In the genomic region with DNA sequence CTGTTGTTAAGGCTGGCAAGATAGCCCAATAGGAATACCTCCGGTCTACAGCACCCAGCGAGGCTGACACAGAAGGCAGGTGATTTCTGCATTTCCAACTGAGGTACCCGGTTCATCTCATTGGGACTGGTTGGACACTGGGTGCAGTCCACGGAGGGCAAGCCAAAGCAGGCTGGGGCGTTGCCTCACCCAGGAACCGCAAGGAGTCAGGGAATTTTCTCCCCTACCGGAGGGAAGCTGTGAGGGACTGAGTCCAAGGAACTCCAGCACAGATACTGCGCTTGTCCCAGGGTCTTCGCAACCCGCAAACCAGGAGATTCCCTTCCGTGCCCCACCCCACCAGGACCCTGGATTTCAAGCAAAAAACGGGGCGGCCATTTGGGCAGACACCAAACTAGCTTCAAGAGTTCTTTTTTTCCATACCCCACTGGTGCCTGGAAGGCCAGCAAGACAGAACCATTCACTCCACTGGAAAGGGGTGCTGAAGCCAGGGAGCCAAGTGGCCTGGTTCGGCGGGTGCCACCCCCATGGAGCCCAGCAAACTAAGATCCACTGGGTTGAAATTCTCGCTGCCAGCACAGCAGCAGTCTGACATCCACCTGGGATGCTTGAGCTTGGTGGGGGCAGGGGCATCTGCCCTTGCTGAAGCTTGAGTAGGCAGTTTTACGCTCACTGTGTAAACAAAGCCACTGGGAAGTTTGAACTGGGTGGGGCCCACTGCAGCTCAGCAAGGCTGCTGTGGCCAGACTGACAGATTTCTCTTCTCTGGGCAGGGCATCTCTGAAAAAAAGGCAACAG, we compare ENCODE assay signal across 19 cellular contexts.
A peak's percentile ranks its signal among the peaks of the same experiment; 100 is the strongest.
DNase-seq lines count a peak whose midpoint lies in the region; ATAC-seq and TF ChIP-seq lines count a peak whose summit lies in the region.
"Had no signal": no experiment of that assay in that cellular context is flagged by ENCODE, and none has a peak within 500 bp of the region (broad histone marks: within the 10 kb centered on the region; RNA-seq: fewer than 3 reads in every experiment).

No MANE protein-coding gene starts in this region.

- ATAC-seq in GM21717 (IDR thresholded peaks at IDR 0.05; ENCODE audit: unreplicated experiment), result no peak
- ATAC-seq: stimulated activated effector memory CD8-positive, alpha-beta T cell treated with anti-CD3 and anti-CD28 coated beads, Interleukin-12 subunit alpha, Interleukin-12 subunit beta, amount 100 ng/mL, for 72 hours had no signal

- no peak for TF ChIP-seq CTCF in endothelial cell (IDR thresholded peaks at IDR 0.05; ENCODE audit: unreplicated experiment)

- CTCF ChIA-PET in activated naive CD4-positive, alpha-beta T cell treated with anti-CD3 and anti-CD28 coated beads, Interleukin-2, amount 10 ng/mL, durations not matched to agents 7 days and 5 days (lab: Charles Lee), result no interaction called here

- peaks cover 3% of the 10 kb centered on the region for H3K27me3 Mint-ChIP-seq in endothelial cell (ENCODE audit: unreplicated experiment)
- no peaks in the 10 kb centered on the region for H3K27me3 Mint-ChIP-seq in activated naive CD4-positive, alpha-beta T cell treated with anti-CD3 and anti-CD28 coated beads, Interleukin-2, amount 10 ng/mL, durations not matched to agents 7 days and 5 days

- H3K9me3 Mint-ChIP-seq in endothelial cell (ENCODE audit: unreplicated experiment), result no peaks in the 10 kb centered on the region
- peaks cover 6% of the 10 kb centered on the region for H3K9me3 Mint-ChIP-seq in activated naive CD4-positive, alpha-beta T cell treated with anti-CD3 and anti-CD28 coated beads, Interleukin-2, amount 10 ng/mL, durations not matched to agents 7 days and 5 days

- H3K27ac Mint-ChIP-seq in endothelial cell (ENCODE audit: unreplicated experiment), result no peak overlapping the region
- H3K27ac Mint-ChIP-seq in activated naive CD4-positive, alpha-beta T cell treated with anti-CD3 and anti-CD28 coated beads, Interleukin-2, amount 10 ng/mL, durations not matched to agents 7 days and 5 days, result no peak overlapping the region
- H3K27ac Mint-ChIP-seq: CD14-positive monocyte; dendritic cell treated with granulocyte-macrophage colony-stimulating factor and Interleukin-4, amounts not matched to agents 40 ng/mL and 50 ng/mL, for 4 days; stimulated activated effector memory CD8-positive, alpha-beta T cell treated with anti-CD3 and anti-CD28 coated beads, Interleukin-12 subunit alpha, Interleukin-12 subunit beta, amount 100 ng/mL, for 72 hours had no signal

- peaks cover 15% of the 10 kb centered on the region for H3K4me1 Mint-ChIP-seq in endothelial cell (ENCODE audit: unreplicated experiment)
- H3K4me1 Mint-ChIP-seq in activated naive CD4-positive, alpha-beta T cell treated with anti-CD3 and anti-CD28 coated beads, Interleukin-2, amount 10 ng/mL, durations not matched to agents 7 days and 5 days, result no peaks in the 10 kb centered on the region
- H3K4me1 Mint-ChIP-seq: CD14-positive monocyte; stimulated activated effector memory CD8-positive, alpha-beta T cell treated with anti-CD3 and anti-CD28 coated beads, Interleukin-12 subunit alpha, Interleukin-12 subunit beta, amount 100 ng/mL, for 72 hours had no signal

- H3K4me3 Mint-ChIP-seq in endothelial cell (ENCODE audit: unreplicated experiment), result no peak overlapping the region
- no peak overlapping the region for H3K4me3 Mint-ChIP-seq in activated naive CD4-positive, alpha-beta T cell treated with anti-CD3 and anti-CD28 coated beads, Interleukin-2, amount 10 ng/mL, durations not matched to agents 7 days and 5 days
- H3K4me3 Mint-ChIP-seq: brain; CD14-positive monocyte; dendritic cell treated with granulocyte-macrophage colony-stimulating factor and Interleukin-4, amounts not matched to agents 40 ng/mL and 50 ng/mL, for 4 days; stimulated activated effector memory CD8-positive, alpha-beta T cell treated with anti-CD3 and anti-CD28 coated beads, Interleukin-12 subunit alpha, Interleukin-12 subunit beta, amount 100 ng/mL, for 72 hours had no signal

- DNase-seq in NCI-H2227 (lab: John Stamatoyannopoulos, UW; ENCODE audit: unreplicated experiment), result peak; percentile 7
- DNase-seq in NCI-H2227 treated with DMSO at 0.1 percent for 48 hours (lab: John Stamatoyannopoulos, UW), result no peak
- peak; percentile 84 to 96 for DNase-seq in NCI-H526 (lab: John Stamatoyannopoulos, UW)
- peak; percentile 2 for DNase-seq in kidney glomerular epithelial cell (lab: John Stamatoyannopoulos, UW)
- no peak for DNase-seq in central memory CD4-positive, alpha-beta T cell
- DNase-seq in endothelial cell (ENCODE audit: low spot score), result no peak
- no peak for DNase-seq in activated naive CD4-positive, alpha-beta T cell treated with anti-CD3 and anti-CD28 coated beads, Interleukin-2, amount 10 ng/mL, durations not matched to agents 7 days and 5 days
- DNase-seq: activated CD4-positive, alpha-beta T cell treated with anti-CD3 and anti-CD28 coated beads for 1 hour; HCEC 1CT; left ventricle myocardium inferior; NCI-H1092 treated with DMSO at 0.1 percent for 48 hours; NCI-H446 treated with DMSO at 0.1 percent for 48 hours; retina; stimulated activated CD4-positive, alpha-beta T cell treated with anti-CD3 and anti-CD28 coated beads, Interleukin-15, amount 100 ng/mL, for 24 hours had no signal

- H3K36me3 Mint-ChIP-seq in endothelial cell (ENCODE audit: low read depth, unreplicated experiment), result no peaks in the 10 kb centered on the region
- H3K36me3 Mint-ChIP-seq in activated naive CD4-positive, alpha-beta T cell treated with anti-CD3 and anti-CD28 coated beads, Interleukin-2, amount 10 ng/mL, durations not matched to agents 7 days and 5 days, result no peaks in the 10 kb centered on the region
- H3K36me3 Mint-ChIP-seq: CD14-positive monocyte; stimulated activated effector memory CD8-positive, alpha-beta T cell treated with anti-CD3 and anti-CD28 coated beads, Interleukin-12 subunit alpha, Interleukin-12 subunit beta, amount 100 ng/mL, for 72 hours had no signal

Comparison
In these comparisons a context has a peak if more than half of its experiments do, and no peak if none do; other contexts are left out.
1. DNase-seq: peak in NCI-H2227 (single experiment), NCI-H526 (2 of 2) and kidney glomerular epithelial cell (single experiment); none in NCI-H2227 treated with DMSO at 0.1 percent for 48 hours (single experiment), central memory CD4-positive, alpha-beta T cell (single experiment), endothelial cell (single experiment) and activated naive CD4-positive, alpha-beta T cell treated with anti-CD3 and anti-CD28 coated beads, Interleukin-2, amount 10 ng/mL, durations not matched to agents 7 days and 5 days (single experiment).